In the genomic region with DNA sequence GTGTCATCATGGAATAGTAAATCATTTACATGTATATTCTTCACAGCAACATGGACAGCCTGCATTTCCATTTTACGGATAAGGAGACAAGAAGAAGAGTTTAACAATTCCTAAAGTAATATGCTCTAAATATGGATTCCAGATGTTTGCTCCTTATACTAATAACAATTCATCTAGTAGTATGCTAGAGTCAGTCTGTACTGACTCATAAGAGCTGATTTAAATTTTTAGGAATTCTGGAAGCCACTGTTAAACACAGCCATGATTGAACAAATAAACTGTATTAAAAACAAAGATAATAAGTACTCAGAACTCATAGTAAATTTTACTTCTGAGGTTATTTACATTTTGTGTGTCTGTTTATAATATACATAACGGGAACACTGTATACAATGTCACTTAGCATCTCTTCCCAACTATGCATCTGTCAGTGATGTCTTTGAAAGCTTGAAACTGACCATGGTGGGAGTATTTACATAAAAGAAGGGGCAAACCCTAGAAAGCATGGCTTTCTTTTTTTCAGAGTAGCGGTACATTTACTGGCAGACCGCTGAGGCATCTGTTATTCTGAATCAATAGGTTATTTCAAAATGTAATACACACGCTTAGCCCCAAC, we compare ENCODE assay signal across 1 cellular context.
TF ChIP-seq lines count a peak whose summit lies in the region.

No MANE protein-coding gene starts in this region.

TF ChIP-seq in IMR-90, 13 proteins besides CTCF, POLR2A, EP300 and RAD21 (continued from another document):
- TF ChIP-seq, protein P1, sequence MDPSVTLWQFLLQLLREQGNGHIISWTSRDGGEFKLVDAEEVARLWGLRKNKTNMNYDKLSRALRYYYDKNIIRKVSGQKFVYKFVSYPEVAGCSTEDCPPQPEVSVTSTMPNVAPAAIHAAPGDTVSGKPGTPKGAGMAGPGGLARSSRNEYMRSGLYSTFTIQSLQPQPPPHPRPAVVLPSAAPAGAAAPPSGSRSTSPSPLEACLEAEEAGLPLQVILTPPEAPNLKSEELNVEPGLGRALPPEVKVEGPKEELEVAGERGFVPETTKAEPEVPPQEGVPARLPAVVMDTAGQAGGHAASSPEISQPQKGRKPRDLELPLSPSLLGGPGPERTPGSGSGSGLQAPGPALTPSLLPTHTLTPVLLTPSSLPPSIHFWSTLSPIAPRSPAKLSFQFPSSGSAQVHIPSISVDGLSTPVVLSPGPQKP (IDR thresholded peaks at IDR 0.05; ENCODE audit: borderline replicate concordance, low read depth, low read length), result no peak
- TF ChIP-seq NFE2L2 (IDR thresholded peaks at IDR 0.05; ENCODE audit: low read depth, low read length) (no peak), FOS (IDR thresholded peaks at IDR 0.05; ENCODE audit: low read depth, low read length) (peak; percentile 22; the same call in 1 of the 2 replicates), BHLHE40 (IDR thresholded peaks at IDR 0.05; ENCODE audit: low read depth, low read length) (no peak)
TF ChIP-seq in IMR-90: peak in this region for 1.
